ENCODE assay signal across 16 cellular contexts in genomic region chr10:115861455-115861854, GRCh38.
DNase-seq lines count a peak whose midpoint lies in the region; TF ChIP-seq lines count a peak whose summit lies in the region.
"Had no signal": no experiment of that assay in that cellular context is flagged by ENCODE, and none has a peak within 500 bp of the region (broad histone marks: within the 10 kb centered on the region; RNA-seq: fewer than 3 reads in every experiment).

No MANE protein-coding gene starts in this region.

- H3K27ac Mint-ChIP-seq in CD8-positive, alpha-beta memory T cell = no peak overlapping the region

- H3K27ac ChIP-seq in CD8-positive, alpha-beta memory T cell (ENCODE audit: low read depth, low read length) = no peak overlapping the region
- no peak overlapping the region for H3K27ac ChIP-seq in Peyer's patch
- H3K27ac ChIP-seq: HL-60, SJCRH30 had no signal

- POLR2A ChIA-PET in CD8-positive, alpha-beta memory T cell (lab: Charles Lee) = no interaction called here

- H3K79me2 ChIP-seq in Loucy (ENCODE audit: insufficient read depth, low read length) = peaks cover 15% of the 10 kb centered on the region

- no peaks in the 10 kb centered on the region for H3K4me1 Mint-ChIP-seq in CD8-positive, alpha-beta memory T cell
- H3K4me1 Mint-ChIP-seq: CD14-positive monocyte had no signal

- H3K4me1 ChIP-seq in Loucy (ENCODE audit: insufficient read depth, low read length, poor library complexity, severe bottlenecking) (peaks cover 34% of the 10 kb centered on the region), Peyer's patch (no peaks in the 10 kb centered on the region)
- H3K4me1 ChIP-seq in CD8-positive, alpha-beta memory T cell (ENCODE audit: insufficient read depth, low read length) = no peaks in the 10 kb centered on the region
- H3K4me1 ChIP-seq: HAP-1, SJCRH30 had no signal

- no peak overlapping the region for H3K4me3 Mint-ChIP-seq in CD8-positive, alpha-beta memory T cell
- H3K4me3 Mint-ChIP-seq: CD14-positive monocyte had no signal

- TF ChIP-seq CTCF in Loucy (conservative IDR thresholded peaks at IDR 0.05; ENCODE audit: low read length) = no peak
- no peak for TF ChIP-seq CTCF in fibroblast of mammary gland (conservative IDR thresholded peaks at IDR 0.05; ENCODE audit: control insufficient read depth, insufficient read depth, low read depth, low read length)
- no peak for TF ChIP-seq CTCF in Peyer's patch (IDR thresholded peaks at IDR 0.05)

- DNase-seq in AG20443 (ENCODE audit: low spot score) = peak; percentile 22
- DNase-seq in fibroblast of mammary gland (ENCODE audit: low read depth) = peak; percentile 54
- no peak for DNase-seq in activated naive CD4-positive, alpha-beta T cell (lab: John Stamatoyannopoulos, UW)
- DNase-seq in CD8-positive, alpha-beta memory T cell = no peak
- DNase-seq in activated CD8-positive, alpha-beta memory T cell treated with anti-CD3 and anti-CD28 coated beads, Interleukin-2, amount 50 U/mL, for 4 hours = no peak
- DNase-seq in Peyer's patch = no peak
- DNase-seq: COR-L47, DMS153, MV-4-11, NCI-H2081, NCI-H774, SJCRH30 had no signal

- peaks cover 3 to 39% (median 4%) of the 10 kb centered on the region in 5 donors for H3K9me3 Mint-ChIP-seq in CD8-positive, alpha-beta memory T cell

- H4K20me1 ChIP-seq in Loucy (ENCODE audit: insufficient read depth, low read length, poor library complexity, severe bottlenecking) = no peaks in the 10 kb centered on the region

- H3K9ac ChIP-seq in Loucy (ENCODE audit: low read depth, low read length, poor library complexity, severe bottlenecking) = no peak overlapping the region

- H3K27me3 ChIP-seq in Loucy (ENCODE audit: insufficient read depth, low read length, poor library complexity, severe bottlenecking) (no peaks in the 10 kb centered on the region), Peyer's patch (no peaks in the 10 kb centered on the region)
- no peaks in the 10 kb centered on the region for H3K27me3 ChIP-seq in CD8-positive, alpha-beta memory T cell (ENCODE audit: insufficient read depth, low read length, poor library complexity, severe bottlenecking)
- H3K27me3 ChIP-seq: SJCRH30 had no signal

- no peaks in the 10 kb centered on the region for H3K9me2 ChIP-seq in Loucy (replicated peaks; ENCODE audit: low read depth, low read length)

- H3K27me3 Mint-ChIP-seq in CD8-positive, alpha-beta memory T cell = no peaks in the 10 kb centered on the region

- H3K36me3 Mint-ChIP-seq in CD8-positive, alpha-beta memory T cell = no peaks in the 10 kb centered on the region
- H3K36me3 Mint-ChIP-seq: CD14-positive monocyte had no signal

- TF ChIP-seq POLR2A in Peyer's patch (IDR thresholded peaks at IDR 0.05) = no peak

- CTCF ChIA-PET in CD8-positive, alpha-beta memory T cell (lab: Charles Lee) = no interaction called here

- H3K4me2 ChIP-seq in Loucy (ENCODE audit: low read depth, low read length, poor library complexity, severe bottlenecking) = peak overlapping the region; percentile 47

- no peak overlapping the region for H2AFZ ChIP-seq in Loucy (ENCODE audit: low read length)

- no peaks in the 10 kb centered on the region for H3K9me3 ChIP-seq in Loucy (ENCODE audit: insufficient read depth, low read depth, low read length)
- H3K9me3 ChIP-seq in CD8-positive, alpha-beta memory T cell (ENCODE audit: low read length) = no peaks in the 10 kb centered on the region
- no peaks in the 10 kb centered on the region for H3K9me3 ChIP-seq in Peyer's patch
- H3K9me3 ChIP-seq: HAP-1 had no signal

- H3F3A ChIP-seq in Loucy (ENCODE audit: low read depth) = peaks cover 11% of the 10 kb centered on the region; the same call in 1 of the 2 replicates

- H3K4me3 ChIP-seq in Loucy (ENCODE audit: low read length, poor library complexity, severe bottlenecking) (no peak overlapping the region), fibroblast of mammary gland (ENCODE audit: control insufficient read depth, low read depth, low read length) (no peak overlapping the region), Peyer's patch (no peak overlapping the region)
- H3K4me3 ChIP-seq in CD8-positive, alpha-beta memory T cell (ENCODE audit: low read length) = no peak overlapping the region
- H3K4me3 ChIP-seq: HAP-1, SJCRH30 had no signal

- no peaks in the 10 kb centered on the region for H3K36me3 ChIP-seq in Loucy (ENCODE audit: insufficient read depth, low read length)
- no peaks in the 10 kb centered on the region for H3K36me3 ChIP-seq in CD8-positive, alpha-beta memory T cell (ENCODE audit: insufficient read depth, low read length)
- H3K36me3 ChIP-seq in Peyer's patch = no peaks in the 10 kb centered on the region
- H3K36me3 ChIP-seq: HAP-1, SJCRH30 had no signal

Comparison
In these comparisons a context has a peak if more than half of its experiments do, and no peak if none do; other contexts are left out.
1. DNase-seq: peak in AG20443 (single experiment) and fibroblast of mammary gland (single experiment); none in activated naive CD4-positive, alpha-beta T cell (0 of 4), CD8-positive, alpha-beta memory T cell (0 of 5), activated CD8-positive, alpha-beta memory T cell treated with anti-CD3 and anti-CD28 coated beads, Interleukin-2, amount 50 U/mL, for 4 hours (single experiment) and Peyer's patch (0 of 3).